Comparison of ENCODE assay signal across 18 cellular contexts in genomic region chr11:66251811-66252210, GRCh38. TPM values are rescaled to one million over a fixed set of nuclear protein-coding genes. Genes with fewer than 3 reads are reported as not detected.
"Had no signal": no experiment of that assay in that cellular context is flagged by ENCODE, and none has a peak within 500 bp of the region (broad histone marks: within the 10 kb centered on the region; RNA-seq: fewer than 3 reads in every experiment).

No MANE protein-coding gene starts in this region.

- H3K4me3 ChIP-seq: cardiac muscle cell, colonic mucosa, left lung, ovary, testis, uterus had no signal

- H3K27me3 Mint-ChIP-seq: activated CD4-positive, alpha-beta memory T cell treated with anti-CD3 and anti-CD28 coated beads for 36 hours; stimulated activated naive CD8-positive, alpha-beta T cell treated with anti-CD3 and anti-CD28 coated beads, Interleukin-15, Interleukin-2, amounts not matched to agents 100 ng/mL and 50 ng/mL, for 24 hours had no signal

- FAIRE-seq: astrocyte had no signal

- H3K36me3 ChIP-seq: cardiac muscle cell, colonic mucosa, left lung, ovary, uterus had no signal

- H3K9me3 Mint-ChIP-seq: activated CD4-positive, alpha-beta memory T cell treated with anti-CD3 and anti-CD28 coated beads for 36 hours; activated T-helper 2 cell treated with anti-CD3 and anti-CD28 coated beads, Interferon-gamma antibody, Interleukin-2, Interleukin-4, amounts not matched to agents 10 μg/mL and 5 μg/mL and 100 μg/mL, durations not matched to agents 14 hours and 24 hours and 36 hours; nephron; stimulated activated naive CD8-positive, alpha-beta T cell treated with anti-CD3 and anti-CD28 coated beads, Interleukin-15, Interleukin-2, amounts not matched to agents 100 ng/mL and 50 ng/mL, for 24 hours; T-helper 2 cell treated with Interferon-gamma antibody and Interleukin-4, amounts not matched to agents 5 μg/mL and 100 μg/mL, for 36 hours had no signal

- H3K27ac Mint-ChIP-seq: activated CD4-positive, alpha-beta memory T cell treated with anti-CD3 and anti-CD28 coated beads for 36 hours; activated T-helper 2 cell treated with anti-CD3 and anti-CD28 coated beads, Interferon-gamma antibody, Interleukin-2, Interleukin-4, amounts not matched to agents 10 μg/mL and 5 μg/mL and 100 μg/mL, durations not matched to agents 14 hours and 24 hours and 36 hours; nephron; stimulated activated naive CD8-positive, alpha-beta T cell treated with anti-CD3 and anti-CD28 coated beads, Interleukin-15, Interleukin-2, amounts not matched to agents 100 ng/mL and 50 ng/mL, for 24 hours; T-helper 2 cell treated with Interferon-gamma antibody and Interleukin-4, amounts not matched to agents 5 μg/mL and 100 μg/mL, for 36 hours had no signal

- DNase-seq: activated CD4-positive, alpha-beta memory T cell treated with anti-CD3 and anti-CD28 coated beads for 36 hours; activated CD8-positive, alpha-beta memory T cell treated with anti-CD3 and anti-CD28 coated beads, Interleukin-2, amount 50 U/mL, for 4 hours; colonic mucosa; foreskin melanocyte; head of caudate nucleus; islet precursor cell; left lung; ovary; stimulated activated CD4-positive, alpha-beta T cell treated with anti-CD3 and anti-CD28 coated beads, Interleukin-2, amount 100 ng/mL, for 48 hours; stimulated activated CD8-positive, alpha-beta memory T cell treated with anti-CD3 and anti-CD28 coated beads, Interleukin-4, amount 100 ng/mL, for 48 hours; testis; uterus had no signal

- H3K9me3 ChIP-seq: colonic mucosa, left lung, ovary, testis, uterus had no signal

- H3K27me3 ChIP-seq: cardiac muscle cell, colonic mucosa, ovary, testis, uterus had no signal

- ATAC-seq: left lung had no signal

- H3K4me3 Mint-ChIP-seq: activated CD4-positive, alpha-beta memory T cell treated with anti-CD3 and anti-CD28 coated beads for 36 hours; stimulated activated naive CD8-positive, alpha-beta T cell treated with anti-CD3 and anti-CD28 coated beads, Interleukin-15, Interleukin-2, amounts not matched to agents 100 ng/mL and 50 ng/mL, for 24 hours; T-helper 2 cell treated with Interferon-gamma antibody and Interleukin-4, amounts not matched to agents 5 μg/mL and 100 μg/mL, for 36 hours had no signal

- H3K4me1 ChIP-seq: colonic mucosa, testis, uterus had no signal

RNA-seq across cellular contexts. Expression of gene TMEM151A, which starts 39.9 kb away (rescaled TPM):
- total RNA-seq: activated CD4-positive, alpha-beta memory T cell treated with anti-CD3 and anti-CD28 coated beads for 36 hours; activated T-helper 2 cell treated with anti-CD3 and anti-CD28 coated beads, Interferon-gamma antibody, Interleukin-2, Interleukin-4, amounts not matched to agents 10 μg/mL and 5 μg/mL and 100 μg/mL, durations not matched to agents 14 hours and 24 hours and 36 hours had no signal
